In genomic region chr13:30477346-30478235, GRCh38 we compare ENCODE assay signal across 10 cellular contexts. TPM values are rescaled to one million over a fixed set of nuclear protein-coding genes. Genes with fewer than 3 reads are reported as not detected.
DNase-seq lines count a peak whose midpoint lies in the region; ATAC-seq, FAIRE-seq and TF ChIP-seq lines count a peak whose summit lies in the region.
"Had no signal": no experiment of that assay in that cellular context is flagged by ENCODE, and none has a peak within 500 bp of the region (broad histone marks: within the 10 kb centered on the region; RNA-seq: fewer than 3 reads in every experiment).

No MANE protein-coding gene starts in this region.

- H4K20me1 ChIP-seq in GM12878 (ENCODE audit: control insufficient read depth, insufficient read depth): no peaks in the 10 kb centered on the region

- BruUV-seq in GM12878 (replicated peaks; lab: Mats Ljungman, UMichigan): no TSS peak

- TF ChIP-seq CTCF in GM12878 (IDR thresholded peaks at IDR 0.05 in 2 of 3, conservative IDR thresholded peaks at IDR 0.05 in 1 of 3; ENCODE audit: control insufficient read depth in 2 of 3, extremely low read depth in 1 of 3, insufficient read depth in 1 of 3, low read depth in 3 of 3, low read length in 3 of 3): no peak

- ATAC-seq in GM18498 (IDR thresholded peaks at IDR 0.05; ENCODE audit: unreplicated experiment) (peak; percentile 92), GM21526 (IDR thresholded peaks at IDR 0.05; ENCODE audit: low FRiP score, unreplicated experiment) (peak; percentile 87), HG03378 (IDR thresholded peaks at IDR 0.05; ENCODE audit: unreplicated experiment) (peak; percentile 95), GM12878 (peak; percentile 99)

- SMC1A ChIA-PET in GM12878 (lab: Charles Lee; ENCODE audit: uncharacterized antibody, unreplicated experiment): interaction anchor here (1.0 kb wide), 1 partner anchor 36 kb away, joined by 4 read pairs; no protein-coding TSS in a partner anchor

- no peak overlapping the region for H2AFZ ChIP-seq in GM12878 (ENCODE audit: control insufficient read depth, low read depth, low read length)

- no peak for DNase-seq in GM12878 (ENCODE audit: low read depth, low spot score)
- no peak for DNase-seq in DMS 273 treated with DMSO at 0.1 percent for 48 hours (lab: John Stamatoyannopoulos, UW)
- no peak for DNase-seq in OCI-M2 (lab: John Stamatoyannopoulos, UW; ENCODE audit: unreplicated experiment)
- DNase-seq in HK-2 (ENCODE audit: unreplicated experiment): no peak
- no peak for DNase-seq in NCI-H146 treated with DMSO at 0.1 percent for 48 hours (lab: John Stamatoyannopoulos, UW; ENCODE audit: unreplicated experiment)
- DNase-seq: DMS153 had no signal

- no peaks in the 10 kb centered on the region for H3K9me3 ChIP-seq in GM12878 (replicated peaks; ENCODE audit: control insufficient read depth, insufficient read depth, low read length)

- H3K79me2 ChIP-seq in GM12878 (ENCODE audit: control insufficient read depth, insufficient read depth, low read length): no peaks in the 10 kb centered on the region

- peak in 1 of 2 experiments; percentile 68; a peak in 1 of 4 replicates for TF ChIP-seq EP300 in GM12878 (IDR thresholded peaks at IDR 0.05; ENCODE audit: borderline replicate concordance in 1 of 2, control insufficient read depth in 1 of 2, low read depth in 2 of 2, low read length in 2 of 2)

- H3K27ac ChIP-seq in GM12878 (ENCODE audit: control insufficient read depth, insufficient read depth): no peak overlapping the region

- no peak overlapping the region for H3K9ac ChIP-seq in GM12878 (ENCODE audit: control insufficient read depth, insufficient read depth, low read length)

- POLR2A ChIA-PET in GM12878 (lab: Charles Lee): no interaction called here

- no peak overlapping the region for H3K4me2 ChIP-seq in GM12878 (ENCODE audit: control insufficient read depth, insufficient read depth)

- 62% methylated on average over 4 of the region's 4 CpGs for WGBS in GM12878 (ENCODE audit: insufficient coverage, insufficient replicate concordance, low lambda C conversion rate, missing lambda C conversion rate)

- FAIRE-seq in GM12878 (lab: Jason Lieb, UNC): peak; percentile 94

- in situ Hi-C loops in GM12878 (cut with MboI): no loop called here

- RAD21 ChIA-PET in GM12878 (lab: Charles Lee; ENCODE audit: unreplicated experiment): no interaction called here

- no peaks in the 10 kb centered on the region for H3K36me3 ChIP-seq in GM12878 (ENCODE audit: control insufficient read depth in 2 of 2, insufficient read depth in 2 of 2, low read length in 1 of 2)

- CTCF ChIA-PET in GM12878 (lab: Yijun Ruan, JAX): interaction anchor here (1.0 to 1.4 kb wide), 2 partner anchors 10 to 144 kb away, joined by 3 read pairs; no protein-coding TSS in a partner anchor

- intact Hi-C loops in GM12878 (cut with micrococcal nuclease; ENCODE audit: unreplicated experiment): no loop called here

- H3K4me3 ChIP-seq in GM12878: no peak overlapping the region

- H3K27me3 ChIP-seq in GM12878 (replicated peaks in 1 of 2; ENCODE audit: control insufficient read depth in 2 of 2, insufficient read depth in 2 of 2, low read length in 1 of 2): no peaks in the 10 kb centered on the region

- H3K4me1 ChIP-seq in GM12878 (ENCODE audit: control insufficient read depth, insufficient read depth, low read length): peaks cover 6% of the 10 kb centered on the region

- no peak for TF ChIP-seq POLR2A in GM12878 (IDR thresholded peaks at IDR 0.05; ENCODE audit: low read depth, low read length)

- no peak for TF ChIP-seq RAD21 in GM12878 (IDR thresholded peaks at IDR 0.05; ENCODE audit: insufficient read depth, low read depth, low read length)

TF ChIP-seq in GM12878, 131 proteins besides CTCF, POLR2A, EP300 and RAD21 (continues in another document):
- TF ChIP-seq RAD51 (IDR thresholded peaks at IDR 0.05) (no peak), NFYA (IDR thresholded peaks at IDR 0.05; ENCODE audit: borderline replicate concordance, low read depth, low read length) (no peak), BCL3 (IDR thresholded peaks at IDR 0.05; ENCODE audit: borderline replicate concordance, insufficient read depth, low read depth, low read length, poor library complexity, severe bottlenecking) (no peak), USF1 (IDR thresholded peaks at IDR 0.05; ENCODE audit: borderline replicate concordance, extremely low read length, insufficient read depth, low read depth, low read length) (no peak), SIN3A (IDR thresholded peaks at IDR 0.05; ENCODE audit: low read depth, low read length) (no peak), JUNB (IDR thresholded peaks at IDR 0.05) (peak; percentile 77), EZH2 (IDR thresholded peaks at IDR 0.05; ENCODE audit: borderline replicate concordance, control insufficient read depth, low read depth, low read length) (no peak), WRNIP1 (IDR thresholded peaks at IDR 0.05; ENCODE audit: borderline replicate concordance, low read depth, low read length) (no peak), NBN (IDR thresholded peaks at IDR 0.05) (0 out of 2 replicates have a peak, but pooled peaks have one; percentile 48), ATF2 (IDR thresholded peaks at IDR 0.05; ENCODE audit: low read length) (0 out of 2 replicates have a peak, but pooled peaks have one; percentile 46)

RNA-seq across cellular contexts. Expression of gene HMGB1, which starts 11.9 kb away (rescaled TPM):
- total RNA-seq in GM12878 (2013; cell fraction: nucleolus; rRNA removed): 204 and 210 TPM in 2 replicates
- total RNA-seq in GM12878 (2014; rRNA removed) (550 and 625 TPM in 2 replicates), GM12878 (2014; rRNA removed; fragmentation: Illumina TruSeq; extraction: Trizol) (1,176 and 1,210 TPM in 2 replicates), GM12878 (2021) (573 and 591 TPM in 2 replicates)
- 338 TPM for polyA plus RNA-seq in GM12878 (2011; ENCODE audit: low read depth)
- polyA plus RNA-seq in GM12878 (2011; rRNA removed) (365 and 533 TPM in 2 replicates), GM12878 (2014; fragmentation: Illumina TruSeq; extraction: Trizol) (1,581 and 1,586 TPM in 2 replicates), GM12878 (2014; fragmentation: Nextera tagmentation; extraction: Ambion mirVana) (1,000 to 10,000 TPM; 2,416 to 2,529 TPM), GM12878 (2014; rRNA removed) (709 and 796 TPM in 2 replicates), GM12878 (2016; fragmentation: Nextera tagmentation; extraction: Ambion mirVana) (1,000 to 10,000 TPM; 1,596 to 1,698 TPM)
- polyA plus RNA-seq in GM12878 (2011; cell fraction: cytosol; rRNA removed): 127 and 129 TPM in 2 replicates
- polyA plus RNA-seq in GM12878 (2011; cell fraction: nucleus; rRNA removed): 131 and 184 TPM in 2 replicates
- 334 and 381 TPM in 2 replicates for polyA plus RNA-seq in GM12878 (2012)
- 59.0 and 68.5 TPM in 2 replicates for polyA minus RNA-seq in GM12878 (2011; rRNA and poly(A)+ RNA removed)
- 74.6 and 120 TPM in 2 replicates for polyA minus RNA-seq in GM12878 (2011; cell fraction: cytosol; rRNA and poly(A)+ RNA removed)
- 47.6 and 68.8 TPM in 2 replicates for polyA minus RNA-seq in GM12878 (2011; cell fraction: nucleus; rRNA and poly(A)+ RNA removed)

RNA-seq across cellular contexts. Expression of gene UBE2L5, which starts 55.3 kb away (rescaled TPM):
- 0.78 TPM in 1 of 2 replicates, not detected in the other for total RNA-seq in GM12878 (2013; cell fraction: nucleolus; rRNA removed)
- total RNA-seq in GM12878 (2014; rRNA removed) (0.06 and 0.11 TPM in 2 replicates), GM12878 (2014; rRNA removed; fragmentation: Illumina TruSeq; extraction: Trizol) (not detected in 2 replicates), GM12878 (2021) (not detected in 2 replicates)
- polyA plus RNA-seq in GM12878 (2011; ENCODE audit: low read depth): 1.0 TPM
- polyA plus RNA-seq in GM12878 (2011; rRNA removed) (0.22 and 0.32 TPM in 2 replicates), GM12878 (2014; fragmentation: Illumina TruSeq; extraction: Trizol) (0.29 TPM in 1 of 2 replicates, not detected in the other), GM12878 (2014; fragmentation: Nextera tagmentation; extraction: Ambion mirVana) (under 1 TPM; 0.03 to 0.11 TPM), GM12878 (2014; rRNA removed) (1.1 TPM in 1 of 2 replicates, not detected in the other), GM12878 (2016; fragmentation: Nextera tagmentation; extraction: Ambion mirVana) (under 1 TPM; 0.17 to 0.21 TPM)
- polyA plus RNA-seq in GM12878 (2011; cell fraction: cytosol; rRNA removed): not detected in 2 replicates
- 0.13 TPM in 1 of 2 replicates, not detected in the other for polyA plus RNA-seq in GM12878 (2011; cell fraction: nucleus; rRNA removed)
- polyA plus RNA-seq in GM12878 (2012): 0.13 and 0.34 TPM in 2 replicates
- not detected in 2 replicates for polyA minus RNA-seq in GM12878 (2011; rRNA and poly(A)+ RNA removed)
- not detected in 2 replicates for polyA minus RNA-seq in GM12878 (2011; cell fraction: cytosol; rRNA and poly(A)+ RNA removed)
- not detected in 2 replicates for polyA minus RNA-seq in GM12878 (2011; cell fraction: nucleus; rRNA and poly(A)+ RNA removed)
- total RNA-seq: pulmonary artery endothelial cell had no signal
